In genomic region chr6:118551063-118551672, GRCh38 we compare ENCODE assay signal across 8 cellular contexts. TPM values are rescaled to one million over a fixed set of nuclear protein-coding genes. Genes with fewer than 3 reads are reported as not detected.
A peak's percentile ranks its signal among the peaks of the same experiment; 100 is the strongest.
DNase-seq lines count a peak whose midpoint lies in the region; ATAC-seq, FAIRE-seq and TF ChIP-seq lines count a peak whose summit lies in the region.

No MANE protein-coding gene starts in this region.

- no peaks in the 10 kb centered on the region; the same call in 1 of the 2 replicates for H3F3A ChIP-seq in DOHH2 (ENCODE audit: control insufficient read depth, insufficient read depth)

- H3K4me3 ChIP-seq in DOHH2 (ENCODE audit: low read length) (no peak overlapping the region), bronchial epithelial cell (ENCODE audit: low read depth, low read length) (no peak overlapping the region), thoracic aorta (peak overlapping the region; percentile 79)

- H3K9me2 ChIP-seq in DOHH2 (replicated peaks; ENCODE audit: control insufficient read depth, low read length): no peaks in the 10 kb centered on the region

- no peaks in the 10 kb centered on the region for H3K4me1 ChIP-seq in DOHH2 (ENCODE audit: control insufficient read depth, low read length)
- peaks cover 2 to 5% of the 10 kb centered on the region in 2 donors for H3K4me1 ChIP-seq in thoracic aorta (ENCODE audit: control insufficient read depth in 1 of 2, low read depth in 2 of 2)

- no peak overlapping the region for H3K27ac ChIP-seq in DOHH2 (ENCODE audit: low read depth, low read length)
- peak overlapping the region; percentile 51 to 89 for H3K27ac ChIP-seq in thoracic aorta

- H3K36me3 ChIP-seq in DOHH2 (ENCODE audit: control insufficient read depth, low read length): no peaks in the 10 kb centered on the region
- H3K36me3 ChIP-seq in bronchial epithelial cell (ENCODE audit: control insufficient read depth, insufficient read depth, low read length): no peaks in the 10 kb centered on the region
- H3K36me3 ChIP-seq in thoracic aorta: peaks cover 3% of the 10 kb centered on the region

- TF ChIP-seq CTCF in DOHH2 (IDR thresholded peaks at IDR 0.05; ENCODE audit: low read depth, low read length, poor library complexity, severe bottlenecking) (peak; percentile 62), bronchial epithelial cell (IDR thresholded peaks at IDR 0.05; ENCODE audit: insufficient read depth, low read length, severe bottlenecking) (peak; percentile 42), thoracic aorta (IDR thresholded peaks at IDR 0.05) (peak; percentile 49)

- ATAC-seq in GM19455 (IDR thresholded peaks at IDR 0.05; ENCODE audit: unreplicated experiment) (peak; percentile 86), HG03469 (IDR thresholded peaks at IDR 0.05; ENCODE audit: unreplicated experiment) (peak; percentile 89), thoracic aorta (ENCODE audit: insufficient number of reproducible peaks, low FRiP score, low read depth) (no peak), GM19328 (IDR thresholded peaks at IDR 0.05; ENCODE audit: unreplicated experiment) (no peak)

- H4K20me1 ChIP-seq in DOHH2 (ENCODE audit: control insufficient read depth, insufficient read depth, low read depth, low read length): no peaks in the 10 kb centered on the region

- H3K27me3 ChIP-seq in DOHH2 (ENCODE audit: control insufficient read depth, low read length): no peaks in the 10 kb centered on the region
- H3K27me3 ChIP-seq in bronchial epithelial cell (ENCODE audit: control insufficient read depth, insufficient read depth, low read length): no peaks in the 10 kb centered on the region
- H3K27me3 ChIP-seq in thoracic aorta (replicated peaks; ENCODE audit: insufficient read depth): no peaks in the 10 kb centered on the region

- H3K79me2 ChIP-seq in DOHH2 (ENCODE audit: control insufficient read depth, low read length): no peaks in the 10 kb centered on the region

- no peak overlapping the region for H3K4me2 ChIP-seq in DOHH2 (ENCODE audit: low read length)

- FAIRE-seq in bronchial epithelial cell (lab: Jason Lieb, UNC): no peak

- DNase-seq in NOMO-1 treated with DMSO at 0.1 percent for 48 hours (lab: John Stamatoyannopoulos, UW; ENCODE audit: unreplicated experiment) (peak; percentile 52), bronchial epithelial cell (ENCODE audit: low read depth) (peak; percentile 65), left kidney (ENCODE audit: low read depth, low spot score) (peak; percentile 62), thoracic aorta (ENCODE audit: low spot score) (no peak)

- H3K9me3 ChIP-seq in DOHH2 (ENCODE audit: control insufficient read depth, insufficient read depth, low read length) (no peaks in the 10 kb centered on the region), thoracic aorta (no peaks in the 10 kb centered on the region)

RNA-seq across cellular contexts. Expression of gene PLN, which starts 3.1 kb away (rescaled TPM):
- not detected in 2 replicates for total RNA-seq in bronchial epithelial cell
- total RNA-seq in thoracic aorta: 100 to 1,000 TPM; 382 to 468 TPM

Comparison
In these comparisons a context has a peak if more than half of its experiments do, and no peak if none do; other contexts are left out.
1. ATAC-seq: peak in GM19455 (single experiment) and HG03469 (single experiment); none in thoracic aorta (single experiment) and GM19328 (single experiment).
2. RNA of gene PLN, which starts 3.1 kb away (total RNA-seq): 382 to 468 TPM in thoracic aorta; not detected in bronchial epithelial cell; every median in the first group is over 100 times any median in the second.
3. Peak in every context shown above with its lines, with median percentiles within 50 percentile points of each other: CTCF ChIP-seq.